ENCODE assay signal across 17 cellular contexts in genomic region chr16:20940864-20941634, GRCh38. TPM values are rescaled to one million over a fixed set of nuclear protein-coding genes. Genes with fewer than 3 reads are reported as not detected.
A peak's percentile ranks its signal among the peaks of the same experiment; 100 is the strongest.
DNase-seq lines count a peak whose midpoint lies in the region; ATAC-seq and TF ChIP-seq lines count a peak whose summit lies in the region.
"Had no signal": no experiment of that assay in that cellular context is flagged by ENCODE, and none has a peak within 500 bp of the region (broad histone marks: within the 10 kb centered on the region; RNA-seq: fewer than 3 reads in every experiment).

No MANE protein-coding gene starts in this region.

- peak overlapping the region; percentile 77 for H3K27ac Mint-ChIP-seq in activated naive CD8-positive, alpha-beta T cell treated with anti-CD3 and anti-CD28 coated beads, Interleukin-2, amount 10 ng/mL, durations not matched to agents 7 days and 5 days
- no peak overlapping the region for H3K27ac Mint-ChIP-seq in MCF 10A (ENCODE audit: low read depth, unreplicated experiment)
- H3K27ac Mint-ChIP-seq: B cell, T-cell had no signal

- CTCF ChIA-PET in MCF 10A (lab: Yijun Ruan, JAX) (no interaction called here), HEK293T (lab: Yijun Ruan, JAX) (interaction anchor here (0.5 kb wide), 1 partner anchor 11 kb away, joined by 3 read pairs; no protein-coding TSS in a partner anchor)

- H3K27me3 Mint-ChIP-seq in activated naive CD8-positive, alpha-beta T cell treated with anti-CD3 and anti-CD28 coated beads, Interleukin-2, amount 10 ng/mL, durations not matched to agents 7 days and 5 days, result no peaks in the 10 kb centered on the region
- no peaks in the 10 kb centered on the region for H3K27me3 Mint-ChIP-seq in MCF 10A (ENCODE audit: insufficient read depth, unreplicated experiment)
- H3K27me3 Mint-ChIP-seq: B cell, T-cell had no signal

- no peaks in the 10 kb centered on the region for H3K9me3 ChIP-seq in left ventricle myocardium inferior (replicated peaks)
- H3K9me3 ChIP-seq: sigmoid colon, tibial artery had no signal

- POLR2A ChIA-PET in activated naive CD8-positive, alpha-beta T cell treated with anti-CD3 and anti-CD28 coated beads, Interleukin-2, amount 10 ng/mL, durations not matched to agents 7 days and 5 days (lab: Charles Lee), result interaction anchor here (1.6 kb wide), 1 partner anchor 41 kb away, joined by 5 read pairs; the partner anchor contains the start of genes DCUN1D3 and LYRM1
- POLR2A ChIA-PET in MCF 10A (lab: Yijun Ruan, JAX) (interaction anchor here (0.9 kb wide), 1 partner anchor 10 kb away, joined by 3 read pairs; no protein-coding TSS in a partner anchor), HEK293T (lab: Yijun Ruan, JAX) (no interaction called here)

- H3K4me1 Mint-ChIP-seq in activated naive CD8-positive, alpha-beta T cell treated with anti-CD3 and anti-CD28 coated beads, Interleukin-2, amount 10 ng/mL, durations not matched to agents 7 days and 5 days, result peaks cover 33% of the 10 kb centered on the region
- no peaks in the 10 kb centered on the region for H3K4me1 Mint-ChIP-seq in MCF 10A (ENCODE audit: insufficient read depth, unreplicated experiment)

- H3K27ac ChIP-seq in left ventricle myocardium inferior (replicated peaks), result no peak overlapping the region
- H3K27ac ChIP-seq: RWPE1, sigmoid colon, tibial artery had no signal

- BruUV-seq in MCF 10A (replicated peaks; lab: Mats Ljungman, UMichigan), result no TSS peak

- no peaks in the 10 kb centered on the region for H3K9me3 Mint-ChIP-seq in activated naive CD8-positive, alpha-beta T cell treated with anti-CD3 and anti-CD28 coated beads, Interleukin-2, amount 10 ng/mL, durations not matched to agents 7 days and 5 days
- H3K9me3 Mint-ChIP-seq in MCF 10A (ENCODE audit: unreplicated experiment), result no peaks in the 10 kb centered on the region
- H3K9me3 Mint-ChIP-seq: T-cell had no signal

- peak overlapping the region; percentile 57 for H3K4me3 Mint-ChIP-seq in activated naive CD8-positive, alpha-beta T cell treated with anti-CD3 and anti-CD28 coated beads, Interleukin-2, amount 10 ng/mL, durations not matched to agents 7 days and 5 days
- no peak overlapping the region for H3K4me3 Mint-ChIP-seq in MCF 10A (ENCODE audit: unreplicated experiment)
- H3K4me3 Mint-ChIP-seq: B cell, T-cell had no signal

- H3K4me1 ChIP-seq in left ventricle myocardium inferior, result no peaks in the 10 kb centered on the region
- H3K4me1 ChIP-seq: sigmoid colon, tibial artery had no signal

- no peak for TF ChIP-seq CTCF in MCF 10A (IDR thresholded peaks at IDR 0.05; ENCODE audit: unreplicated experiment)
- TF ChIP-seq CTCF in left ventricle myocardium inferior (IDR thresholded peaks at IDR 0.05; ENCODE audit: borderline replicate concordance), result no peak

- no peaks in the 10 kb centered on the region for H3K36me3 Mint-ChIP-seq in activated naive CD8-positive, alpha-beta T cell treated with anti-CD3 and anti-CD28 coated beads, Interleukin-2, amount 10 ng/mL, durations not matched to agents 7 days and 5 days
- peaks cover 6% of the 10 kb centered on the region for H3K36me3 Mint-ChIP-seq in MCF 10A (ENCODE audit: insufficient read depth, unreplicated experiment)
- H3K36me3 Mint-ChIP-seq: T-cell had no signal

- no peak for ATAC-seq in activated naive CD8-positive, alpha-beta T cell treated with anti-CD3 and anti-CD28 coated beads, Interleukin-2, amount 10 ng/mL, durations not matched to agents 7 days and 5 days (ENCODE audit: low read depth)
- ATAC-seq in GM21786 (IDR thresholded peaks at IDR 0.05; ENCODE audit: unreplicated experiment), result no peak
- ATAC-seq: T-cell had no signal

- intact Hi-C loops in MCF 10A (cut with micrococcal nuclease), result no loop called here
- intact Hi-C loops in left ventricle myocardium inferior (cut with micrococcal nuclease), result no loop called here

- DNase-seq in AML-193 (lab: John Stamatoyannopoulos, UW), result peak; percentile 71 to 74
- DNase-seq in GF-D8 (lab: John Stamatoyannopoulos, UW), result peak; percentile 62
- DNase-seq in SKM-1 treated with dmso at 0.1 percent for 144 hours (lab: John Stamatoyannopoulos, UW; ENCODE audit: unreplicated experiment), result peak; percentile 68
- no peak for DNase-seq in activated naive CD8-positive, alpha-beta T cell treated with anti-CD3 and anti-CD28 coated beads, Interleukin-2, amount 10 ng/mL, durations not matched to agents 7 days and 5 days
- no peak for DNase-seq in MCF 10A (ENCODE audit: unreplicated experiment)
- DNase-seq in left ventricle myocardium inferior, result no peak
- DNase-seq in HEK293T (ENCODE audit: extremely low spot score), result no peak
- DNase-seq: activated CD4-positive, CD25-positive, alpha-beta regulatory T cell treated with anti-CD3 and anti-CD28 coated beads, Interleukin-2, amount 50 U/mL, for 72 hours; DMS 273 treated with DMSO at 0.1 percent for 48 hours; foreskin melanocyte; NCI-H2171 treated with DMSO at 0.1 percent for 48 hours; sigmoid colon; T-cell; tibial artery had no signal

- H3K36me3 ChIP-seq in left ventricle myocardium inferior, result no peaks in the 10 kb centered on the region
- H3K36me3 ChIP-seq: sigmoid colon, tibial artery had no signal

- no peak overlapping the region for H3K4me3 ChIP-seq in left ventricle myocardium inferior
- H3K4me3 ChIP-seq: sigmoid colon, tibial artery had no signal

- no peaks in the 10 kb centered on the region for H3K27me3 ChIP-seq in left ventricle myocardium inferior (ENCODE audit: low read depth)
- H3K27me3 ChIP-seq: sigmoid colon, tibial artery had no signal

TF ChIP-seq in HEK293T, 16 proteins besides CTCF, POLR2A, EP300 and RAD21:
- TF ChIP-seq FOXK2 (IDR thresholded peaks at IDR 0.05), result no peak
TF ChIP-seq in HEK293T: peak in this region for 0.

RNA-seq across cellular contexts. Expression of gene LYRM1, which starts 40.5 kb away (rescaled TPM):
- total RNA-seq in activated naive CD8-positive, alpha-beta T cell treated with anti-CD3 and anti-CD28 coated beads, Interleukin-2, amount 10 ng/mL, durations not matched to agents 7 days and 5 days, result 10 to 100 TPM; 24.9 to 26.9 TPM
- 67.3 and 92.8 TPM in 2 replicates for total RNA-seq in MCF 10A (2022)
- total RNA-seq in left ventricle myocardium inferior, result 45.4 TPM

RNA-seq across cellular contexts. Expression of gene DCUN1D3, which starts 40.9 kb away (rescaled TPM):
- total RNA-seq in activated naive CD8-positive, alpha-beta T cell treated with anti-CD3 and anti-CD28 coated beads, Interleukin-2, amount 10 ng/mL, durations not matched to agents 7 days and 5 days, result 10 to 100 TPM; 12.0 to 13.1 TPM
- total RNA-seq in MCF 10A (2022) (31.0 and 31.7 TPM in 2 replicates), left ventricle myocardium inferior (9.8 TPM)

Comparison
In these comparisons a context has a peak if more than half of its experiments do, and no peak if none do; other contexts are left out.
1. DNase-seq: peak in AML-193 (2 of 2), GF-D8 (single experiment) and SKM-1 treated with dmso at 0.1 percent for 144 hours (single experiment); none in activated naive CD8-positive, alpha-beta T cell treated with anti-CD3 and anti-CD28 coated beads, Interleukin-2, amount 10 ng/mL, durations not matched to agents 7 days and 5 days (single experiment), MCF 10A (single experiment), left ventricle myocardium inferior (single experiment) and HEK293T (single experiment).